ENCODE assay signal across 13 cellular contexts in genomic region chr16:84786605-84787302, GRCh38. TPM values are rescaled to one million over a fixed set of nuclear protein-coding genes. Genes with fewer than 3 reads are reported as not detected.
DNase-seq lines count a peak whose midpoint lies in the region; ATAC-seq, FAIRE-seq and TF ChIP-seq lines count a peak whose summit lies in the region.
"Had no signal": no experiment of that assay in that cellular context is flagged by ENCODE, and none has a peak within 500 bp of the region (broad histone marks: within the 10 kb centered on the region; RNA-seq: fewer than 3 reads in every experiment).

No MANE protein-coding gene starts in this region.

- CTCF ChIA-PET in RWPE1 (lab: Yijun Ruan, JAX), result no interaction called here

- intact Hi-C loops in left lung (cut with DNase I), result no loop called here

- no peaks in the 10 kb centered on the region for H3K36me3 ChIP-seq in left lung

- H3K27ac ChIP-seq in RWPE1, result peak overlapping the region; percentile 67
- no peak overlapping the region for H3K27ac ChIP-seq in left lung

- POLR2A ChIA-PET in RWPE1 (lab: Yijun Ruan, JAX; ENCODE audit: low non-redundant PET), result no interaction called here

- FAIRE-seq in frontal cortex (lab: Jason Lieb, UNC), result no peak

- H3K9me3 ChIP-seq in left lung, result no peaks in the 10 kb centered on the region

- peaks cover 6 to 17% of the 10 kb centered on the region in 2 donors for H3K4me1 ChIP-seq in left lung

- TF ChIP-seq CTCF in RWPE1 (conservative IDR thresholded peaks at IDR 0.05; ENCODE audit: low read depth) (no peak), left lung (IDR thresholded peaks at IDR 0.05) (no peak)

- DNase-seq in DMS153 (lab: John Stamatoyannopoulos, UW), result peak; percentile 74
- peak; percentile 82 for DNase-seq in NCI-H146 (lab: John Stamatoyannopoulos, UW)
- no peak for DNase-seq in RWPE1 (ENCODE audit: low spot score)
- DNase-seq in left lung, result peak in 1 of 2 donors; percentile 65
- no peak for DNase-seq in frontal cortex (ENCODE audit: low spot score in 2 of 2)
- DNase-seq: activated CD8-positive, alpha-beta memory T cell treated with anti-CD3 and anti-CD28 coated beads, Interleukin-2, amount 50 U/mL, for 4 hours; activated naive CD4-positive, alpha-beta T cell treated with anti-CD3 and anti-CD28 coated beads for 36 hours; effector memory CD4-positive, alpha-beta T cell; KBM-7 had no signal

- TF ChIP-seq POLR2A in GM18505 (IDR thresholded peaks at IDR 0.05; ENCODE audit: borderline replicate concordance, extremely low read depth, insufficient read depth, insufficient read length), result no peak

- ATAC-seq in left lung, result peak; percentile 63
- ATAC-seq in HG03159 (IDR thresholded peaks at IDR 0.05; ENCODE audit: unreplicated experiment), result no peak
- no peak for ATAC-seq in GM18505 (IDR thresholded peaks at IDR 0.05; ENCODE audit: unreplicated experiment)
- ATAC-seq in GM18511 (IDR thresholded peaks at IDR 0.05; ENCODE audit: unreplicated experiment), result no peak
- ATAC-seq: activated CD4-positive, CD25-positive, alpha-beta regulatory T cell treated with anti-CD3 and anti-CD28 coated beads, Interleukin-2, amount 50 U/mL, for 24 hours had no signal

- no peaks in the 10 kb centered on the region for H3K27me3 ChIP-seq in left lung

- H3K4me3 ChIP-seq in left lung, result no peak overlapping the region

RNA-seq across cellular contexts. Expression of gene CRISPLD2, which starts 33.0 kb away (rescaled TPM):
- total RNA-seq in left lung (100 to 1,000 TPM in 1 of 2 donors, 10 to 100 TPM in 1; 86.6 to 106 TPM), frontal cortex (3.3 TPM)

Comparison
In these comparisons a context has a peak if more than half of its experiments do, and no peak if none do; other contexts are left out.
1. DNase-seq: peak in DMS153 (single experiment) and NCI-H146 (single experiment); none in RWPE1 (single experiment) and frontal cortex (0 of 2).
2. RNA of gene CRISPLD2, which starts 33.0 kb away (total RNA-seq): 86.6 to 106 TPM in left lung; 3.3 TPM in frontal cortex (single experiment); every median in the first group is over 10 times any median in the second.